Comparison of ENCODE assay signal across 9 cellular contexts in genomic region chr12:74539765-74540526, GRCh38. TPM values are rescaled to one million over a fixed set of nuclear protein-coding genes. Genes with fewer than 3 reads are reported as not detected.
A peak's percentile ranks its signal among the peaks of the same experiment; 100 is the strongest.
DNase-seq lines count a peak whose midpoint lies in the region; TF ChIP-seq lines count a peak whose summit lies in the region.
"Had no signal": no experiment of that assay in that cellular context is flagged by ENCODE, and none has a peak within 500 bp of the region (broad histone marks: within the 10 kb centered on the region; RNA-seq: fewer than 3 reads in every experiment).

No MANE protein-coding gene starts in this region.

- H3K9me3 ChIP-seq in esophagus muscularis mucosa: no peaks in the 10 kb centered on the region
- no peaks in the 10 kb centered on the region for H3K9me3 ChIP-seq in prostate gland
- no peaks in the 10 kb centered on the region for H3K9me3 ChIP-seq in uterus

- H3K4me1 ChIP-seq in esophagus muscularis mucosa (peaks cover 33 to 48% (median 45%) of the 10 kb centered on the region in 4 donors), prostate gland (replicated peaks) (peaks cover 5% of the 10 kb centered on the region), uterus (peaks cover 0 to 4% of the 10 kb centered on the region in 2 donors)

- peak; percentile 50 for DNase-seq in DMS 273 (lab: John Stamatoyannopoulos, UW; ENCODE audit: unreplicated experiment)
- DNase-seq in DMS 273 treated with DMSO at 0.1 percent for 48 hours (lab: John Stamatoyannopoulos, UW): no peak
- peak; percentile 23 for DNase-seq in OCI-M1 (lab: John Stamatoyannopoulos, UW)
- DNase-seq in esophagus muscularis mucosa (ENCODE audit: extremely low spot score): no peak
- no peak for DNase-seq in prostate gland (ENCODE audit: low spot score)
- DNase-seq in uterus: no peak
- DNase-seq in cerebellum (ENCODE audit: low spot score): no peak
- DNase-seq in NCI-H446 treated with DMSO at 0.1 percent for 48 hours (lab: John Stamatoyannopoulos, UW): no peak

- TF ChIP-seq CTCF in esophagus muscularis mucosa (IDR thresholded peaks at IDR 0.05) (no peak), prostate gland (IDR thresholded peaks at IDR 0.05) (no peak), uterus (IDR thresholded peaks at IDR 0.05) (no peak)

- no peaks in the 10 kb centered on the region for H3K27me3 ChIP-seq in esophagus muscularis mucosa
- H3K27me3 ChIP-seq in prostate gland (replicated peaks; ENCODE audit: insufficient read depth): no peaks in the 10 kb centered on the region
- no peaks in the 10 kb centered on the region for H3K27me3 ChIP-seq in uterus

- WGBS in esophagus muscularis mucosa: 59% methylated on average over 6 of the region's 6 CpGs
- 47% methylated on average over 6 of the region's 6 CpGs for WGBS in prostate gland

- TF ChIP-seq POLR2A in esophagus muscularis mucosa (IDR thresholded peaks at IDR 0.05; ENCODE audit: low read depth): no peak
- TF ChIP-seq POLR2A in prostate gland (IDR thresholded peaks at IDR 0.05): no peak
- TF ChIP-seq POLR2A in uterus (IDR thresholded peaks at IDR 0.05): no peak

- H3K4me3 ChIP-seq in esophagus muscularis mucosa (peak overlapping the region; percentile 57 to 86 (median 81)), prostate gland (peak overlapping the region; percentile 72 to 81), uterus (peak overlapping the region in 1 of 2 donors; percentile 83)

- H3K36me3 ChIP-seq in esophagus muscularis mucosa (peaks cover 0 to 25% (median 0%) of the 10 kb centered on the region in 4 donors), prostate gland (no peaks in the 10 kb centered on the region), uterus (no peaks in the 10 kb centered on the region)

- intact Hi-C loops in esophagus muscularis mucosa (cut with DNase I): no loop called here
- intact Hi-C loops in prostate gland (cut with DNase I): no loop called here
- intact Hi-C loops in uterus (cut with DNase I; ENCODE audit: low total_unique reads): no loop called here

- TF ChIP-seq EP300 in esophagus muscularis mucosa (IDR thresholded peaks at IDR 0.05): no peak

- H3K27ac ChIP-seq in esophagus muscularis mucosa (replicated peaks in 1 of 4) (no peak overlapping the region), prostate gland (no peak overlapping the region), uterus (no peak overlapping the region)
- H3K27ac ChIP-seq: 22Rv1 had no signal

RNA-seq across cellular contexts. Expression of gene ATXN7L3B, which starts 2.3 kb away (rescaled TPM):
- 10 to 100 TPM; 16.2 to 25.7 (median 20.4) TPM for total RNA-seq in esophagus muscularis mucosa
- total RNA-seq in prostate gland: 10 to 100 TPM; 28.2 to 37.3 TPM
- 10 to 100 TPM in 3 of 4 donors, 1 to 10 TPM in 1; 5.9 to 78.2 (median 23.0) TPM for total RNA-seq in uterus
- 66.4 TPM for total RNA-seq in cerebellum

Comparison
In these comparisons a context has a peak if more than half of its experiments do, and no peak if none do; other contexts are left out.
1. DNase-seq: peak in DMS 273 (single experiment) and OCI-M1 (single experiment); none in DMS 273 treated with DMSO at 0.1 percent for 48 hours (single experiment), esophagus muscularis mucosa (single experiment), prostate gland (single experiment), uterus (0 of 2), cerebellum (single experiment) and NCI-H446 treated with DMSO at 0.1 percent for 48 hours (single experiment).